In the genomic region with DNA sequence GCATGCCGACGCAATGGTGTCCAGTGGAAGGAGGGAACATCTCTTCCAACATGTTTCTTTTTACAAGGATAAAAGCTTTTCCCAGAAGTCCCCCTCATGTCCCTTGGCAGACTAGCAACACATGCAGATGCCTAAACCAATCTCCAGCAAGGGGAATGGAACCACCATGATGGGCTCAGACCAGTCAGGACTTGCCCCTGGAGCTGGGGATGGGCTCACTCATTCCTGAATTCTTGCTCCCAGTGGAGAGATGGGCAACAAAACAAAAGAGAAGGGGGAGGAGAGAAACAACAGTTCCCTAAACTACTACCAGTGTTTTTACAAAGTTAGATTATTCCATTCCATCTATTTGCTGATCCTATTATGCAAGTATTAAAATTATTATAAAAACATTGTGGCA, we compare ENCODE assay signal across 33 cellular contexts.
DNase-seq lines count a peak whose midpoint lies in the region; ATAC-seq, FAIRE-seq and TF ChIP-seq lines count a peak whose summit lies in the region.
"Had no signal": no experiment of that assay in that cellular context is flagged by ENCODE, and none has a peak within 500 bp of the region (broad histone marks: within the 10 kb centered on the region; RNA-seq: fewer than 3 reads in every experiment).

No MANE protein-coding gene starts in this region.

- FAIRE-seq in A549 (lab: Jason Lieb, UNC) (no peak), frontal cortex (lab: Jason Lieb, UNC) (no peak)
- FAIRE-seq: A204.1, HepG2, pancreas, small intestine had no signal

- no peak for ATAC-seq in A549
- no peak for ATAC-seq in HG03108 (IDR thresholded peaks at IDR 0.05; ENCODE audit: unreplicated experiment)
- ATAC-seq: CD8-positive, alpha-beta T cell; HepG2; pancreas; stimulated activated naive CD8-positive, alpha-beta T cell treated with anti-CD3 and anti-CD28 coated beads, Interleukin-15, Interleukin-2, amounts not matched to agents 100 U/mL and 50 U/mL, for 24 hours had no signal

- H3K4me3 ChIP-seq in A549 (no peak overlapping the region), mesodermal cell (ENCODE audit: extremely low read depth, insufficient read depth, low read length, poor library complexity, severe bottlenecking) (no peak overlapping the region)
- H3K4me3 ChIP-seq: cardiac muscle cell, colonic mucosa, heart right ventricle, pancreas had no signal

- TF ChIP-seq CTCF in A549 (IDR thresholded peaks at IDR 0.05) (no peak), HFFc6 (IDR thresholded peaks at IDR 0.05) (no peak), chondrocyte (IDR thresholded peaks at IDR 0.05) (no peak)

- H3K9me3 ChIP-seq in A549 (no peaks in the 10 kb centered on the region), mesodermal cell (ENCODE audit: control insufficient read depth, low read length) (no peaks in the 10 kb centered on the region)
- H3K9me3 ChIP-seq: BE2C, colonic mucosa, heart right ventricle, pancreas had no signal

- H3K4me2 ChIP-seq in A549 = 0 out of 3 replicates have a peak overlapping the region, but pooled peaks have one; percentile 0

- peak overlapping the region in 1 of 2 experiments; percentile 38; a peak in 3 of 6 replicates for H3K27ac ChIP-seq in A549
- peak overlapping the region; percentile 10 for H3K27ac ChIP-seq in mesodermal cell (ENCODE audit: low read depth, low read length, severe bottlenecking)
- H3K27ac ChIP-seq: cardiac muscle cell, colonic mucosa, heart right ventricle, pancreas, VCaP had no signal

- H3K9me3 Mint-ChIP-seq in HFFc6 (no peaks in the 10 kb centered on the region), chondrocyte (ENCODE audit: low read depth) (no peaks in the 10 kb centered on the region)
- H3K9me3 Mint-ChIP-seq: CD8-positive, alpha-beta T cell; nephron progenitor cell had no signal

- 88% methylated on average over 2 of the region's 2 CpGs for WGBS in A549 (ENCODE audit: missing lambda C conversion rate)
- 80 to 100% methylated on average over 1 to 2 of the region's 2 CpGs for WGBS in mesodermal cell (ENCODE audit: insufficient coverage in 2 of 2), 2 experiments

- CTCF ChIA-PET in A549 (lab: Yijun Ruan, JAX) = no interaction called here

- TF ChIP-seq RAD21 in A549 (conservative IDR thresholded peaks at IDR 0.05 in 1 of 2, IDR thresholded peaks at IDR 0.05 in 1 of 2) = no peak

- no peak for TF ChIP-seq EP300 in A549 (IDR thresholded peaks at IDR 0.05)

- TF ChIP-seq POLR2A in A549 (IDR thresholded peaks at IDR 0.05; ENCODE audit: low read length) = no peak

- no peaks in the 10 kb centered on the region for H3K36me3 ChIP-seq in mesodermal cell (ENCODE audit: control insufficient read depth, insufficient read depth, low read length)
- H3K36me3 ChIP-seq: BE2C, cardiac muscle cell, colonic mucosa, heart right ventricle, pancreas had no signal

- POLR2A ChIA-PET in A549 (lab: Yijun Ruan, JAX) = no interaction called here

- H3K36me3 Mint-ChIP-seq in HFFc6 (ENCODE audit: low read depth) (peaks cover 29% of the 10 kb centered on the region), chondrocyte (ENCODE audit: low read depth) (peaks cover 1% of the 10 kb centered on the region)
- H3K36me3 Mint-ChIP-seq: activated naive CD8-positive, alpha-beta T cell; CD8-positive, alpha-beta T cell had no signal

- H3K27me3 Mint-ChIP-seq in HFFc6 (ENCODE audit: insufficient read depth) (no peaks in the 10 kb centered on the region; the same call in none of the 2 replicates), chondrocyte (ENCODE audit: low read depth) (no peaks in the 10 kb centered on the region)
- H3K27me3 Mint-ChIP-seq: activated naive CD8-positive, alpha-beta T cell had no signal

- DNase-seq in A549 (ENCODE audit: low read depth in 1 of 2, low spot score in 1 of 2) (no peak), HFFc6 (no peak), chondrocyte (ENCODE audit: low spot score) (no peak), OCI-M1 (lab: John Stamatoyannopoulos, UW) (no peak), epidermal melanocyte (ENCODE audit: insufficient read length, low spot score) (no peak), frontal cortex (ENCODE audit: low spot score in 2 of 2) (no peak)
- DNase-seq: activated CD4-positive, alpha-beta T cell treated with anti-CD3 and anti-CD28 coated beads for 4 hours; activated effector memory CD4-positive, alpha-beta T cell treated with Interleukin-2 at 50 U/mL for 16 hours; activated T-cell treated with anti-CD3 and anti-CD28 coated beads, Interleukin-2, amount 50 U/mL, for 1 hour; BE2C; CD8-positive, alpha-beta T cell; colonic mucosa; effector CD8-positive, alpha-beta T cell; erythroblast; H7; heart right ventricle; Karpas-422; NCI-H1930; NCI-H2227 treated with DMSO at 0.1 percent for 48 hours; NCI-H526 treated with DMSO at 0.1 percent for 48 hours; nephron progenitor cell; NK-92 treated with Interleukin-12 subunit alpha and Interleukin-12 subunit beta, amount 100 ng/mL, for 24 hours; pancreas; Right ventricle myocardium superior; small intestine; stimulated activated naive CD8-positive, alpha-beta T cell treated with anti-CD3 and anti-CD28 coated beads, Interleukin-15, Interleukin-2, amounts not matched to agents 100 U/mL and 50 U/mL, for 24 hours had no signal

- H3K4me3 Mint-ChIP-seq in HFFc6 (peak overlapping the region; percentile 68), chondrocyte (ENCODE audit: unreplicated experiment) (no peak overlapping the region)
- H3K4me3 Mint-ChIP-seq: activated naive CD8-positive, alpha-beta T cell; CD8-positive, alpha-beta T cell; nephron progenitor cell had no signal

- H3K4me1 Mint-ChIP-seq in HFFc6 (ENCODE audit: low read depth) (peaks cover 88% of the 10 kb centered on the region), chondrocyte (ENCODE audit: low read depth) (peaks cover 53% of the 10 kb centered on the region)
- H3K4me1 Mint-ChIP-seq: nephron progenitor cell had no signal

- H3K27ac Mint-ChIP-seq in HFFc6 = peak overlapping the region; percentile 98
- peak overlapping the region; percentile 46 for H3K27ac Mint-ChIP-seq in chondrocyte (ENCODE audit: unreplicated experiment)
- H3K27ac Mint-ChIP-seq: activated naive CD8-positive, alpha-beta T cell; CD8-positive, alpha-beta T cell; nephron progenitor cell had no signal

- H3K4me1 ChIP-seq in A549 (peaks cover 12% of the 10 kb centered on the region; the same call in 2 of the 3 replicates), mesodermal cell (ENCODE audit: control insufficient read depth, insufficient read depth, low read length, poor library complexity, severe bottlenecking) (peaks cover 34% of the 10 kb centered on the region)
- H3K4me1 ChIP-seq: BE2C, colonic mucosa, pancreas had no signal

TF ChIP-seq in A549, 52 proteins besides CTCF, POLR2A, EP300 and RAD21:
- no peak for TF ChIP-seq GATA3 (IDR thresholded peaks at IDR 0.05; ENCODE audit: borderline replicate concordance)
